Comparison of ENCODE assay signal across 8 cellular contexts in genomic region chr2:235170536-235171510, GRCh38.
DNase-seq lines count a peak whose midpoint lies in the region; ATAC-seq and TF ChIP-seq lines count a peak whose summit lies in the region.

No MANE protein-coding gene starts in this region.

- H3K9me3 Mint-ChIP-seq in Calu3 (ENCODE audit: low read depth, unreplicated experiment), result peaks cover 4% of the 10 kb centered on the region
- H3K9me3 Mint-ChIP-seq in effector memory CD8-positive, alpha-beta T cell, result no peaks in the 10 kb centered on the region

- peak overlapping the region; percentile 84 for H3K9ac ChIP-seq in mesenchymal stem cell (ENCODE audit: low read length)

- ATAC-seq in effector memory CD8-positive, alpha-beta T cell (replicated peaks), result no peak

- peak overlapping the region; percentile 11 for H4K91ac ChIP-seq in mesenchymal stem cell (ENCODE audit: low read length)

- no TSS peak for BruUV-seq in Calu3 (replicated peaks; lab: Mats Ljungman, UMichigan)

- H3K36me3 Mint-ChIP-seq in Calu3 (ENCODE audit: insufficient read depth, unreplicated experiment), result no peaks in the 10 kb centered on the region
- H3K36me3 Mint-ChIP-seq in effector memory CD8-positive, alpha-beta T cell (ENCODE audit: insufficient read depth), result peaks cover 3% of the 10 kb centered on the region

- no peaks in the 10 kb centered on the region for H3K9me3 ChIP-seq in mesenchymal stem cell (ENCODE audit: control insufficient read depth, low read length)

- 46% methylated on average over 8 of the region's 8 CpGs for WGBS in mesenchymal stem cell

- H3K79me1 ChIP-seq in mesenchymal stem cell (replicated peaks; ENCODE audit: low read length, poor library complexity, severe bottlenecking), result no peaks in the 10 kb centered on the region

- no peak overlapping the region for H3K4me3 Mint-ChIP-seq in Calu3 (ENCODE audit: low read depth, unreplicated experiment)
- H3K4me3 Mint-ChIP-seq in effector memory CD8-positive, alpha-beta T cell, result no peak overlapping the region

- no peaks in the 10 kb centered on the region for H3K36me3 ChIP-seq in mesenchymal stem cell (ENCODE audit: control insufficient read depth in 1 of 2, insufficient read depth in 2 of 2, low read depth in 1 of 2, low read length in 2 of 2)

- H3K4me1 Mint-ChIP-seq in Calu3 (ENCODE audit: low read depth, unreplicated experiment), result peaks cover 13% of the 10 kb centered on the region
- no peaks in the 10 kb centered on the region for H3K4me1 Mint-ChIP-seq in effector memory CD8-positive, alpha-beta T cell (ENCODE audit: low read depth in 2 of 2)

- H2BK120ac ChIP-seq in mesenchymal stem cell (ENCODE audit: low read depth, low read length), result no peak overlapping the region

- H3K18ac ChIP-seq in mesenchymal stem cell (ENCODE audit: low read depth in 1 of 2, low read length in 2 of 2), result peak overlapping the region; percentile 19 to 54

- H3K4me1 ChIP-seq in mesenchymal stem cell (ENCODE audit: control insufficient read depth, insufficient read depth, low read depth, low read length), result peaks cover 16% of the 10 kb centered on the region

- peak overlapping the region in 1 of 2 experiments; percentile 57 for H3K4ac ChIP-seq in mesenchymal stem cell (ENCODE audit: low read depth in 1 of 2, low read length in 2 of 2)

- H4K8ac ChIP-seq in mesenchymal stem cell (ENCODE audit: low read length), result no peak overlapping the region

- H3K27me3 Mint-ChIP-seq in Calu3 (ENCODE audit: unreplicated experiment), result peaks cover 55% of the 10 kb centered on the region
- peaks cover 33 to 58% of the 10 kb centered on the region in 2 donors for H3K27me3 Mint-ChIP-seq in effector memory CD8-positive, alpha-beta T cell

- H2AFZ ChIP-seq in mesenchymal stem cell (ENCODE audit: low read depth, low read length), result peak overlapping the region; percentile 47

- H3K27me3 ChIP-seq in mesenchymal stem cell (ENCODE audit: control insufficient read depth in 1 of 2, insufficient read depth in 1 of 2, low read length in 2 of 2), result no peaks in the 10 kb centered on the region

- H2BK5ac ChIP-seq in mesenchymal stem cell (ENCODE audit: low read depth, low read length, poor library complexity, severe bottlenecking), result no peak overlapping the region

- H2BK12ac ChIP-seq in mesenchymal stem cell (ENCODE audit: low read length in 2 of 2), result peak overlapping the region; percentile 83 to 93

- H2BK15ac ChIP-seq in mesenchymal stem cell (ENCODE audit: low read depth, poor library complexity, severe bottlenecking), result no peak overlapping the region

- H3K27ac ChIP-seq in mesenchymal stem cell (ENCODE audit: low read length, poor library complexity, severe bottlenecking), result peak overlapping the region; percentile 65

- H3K4me3 ChIP-seq in mesenchymal stem cell (ENCODE audit: insufficient read depth in 1 of 2, low read depth in 1 of 2, low read length in 2 of 2), result peak overlapping the region in 1 of 2 experiments; percentile 50

- H2AK5ac ChIP-seq in mesenchymal stem cell (ENCODE audit: low read length, severe bottlenecking), result no peak overlapping the region

- no peak for TF ChIP-seq CTCF in Calu3 (IDR thresholded peaks at IDR 0.05; ENCODE audit: unreplicated experiment)

- CTCF ChIA-PET in Calu3 (lab: Charles Lee), result no interaction called here

- peak overlapping the region in 1 of 2 experiments; percentile 19 for H3K23ac ChIP-seq in mesenchymal stem cell (ENCODE audit: low read length in 2 of 2)

- peak overlapping the region; percentile 34 for H3K27ac Mint-ChIP-seq in Calu3 (ENCODE audit: unreplicated experiment)
- no peak overlapping the region for H3K27ac Mint-ChIP-seq in effector memory CD8-positive, alpha-beta T cell

- peak overlapping the region in 1 of 2 experiments; percentile 50 for H3K14ac ChIP-seq in mesenchymal stem cell (ENCODE audit: low read length in 2 of 2)

- intact Hi-C loops in Calu3 (cut with micrococcal nuclease; ENCODE audit: unreplicated experiment), result no loop called here

- peak; percentile 57 for DNase-seq in Calu3
- peak in 2 of 3 experiments; percentile 71 to 90 for DNase-seq in NCI-H1417 (lab: John Stamatoyannopoulos, UW)
- peak; percentile 55 for DNase-seq in astrocyte of the hippocampus (ENCODE audit: low read depth, low spot score)
- peak; percentile 82 for DNase-seq in mesenchymal stem cell
- DNase-seq in activated gamma-delta T cell treated with Interleukin-2 at 50 U/mL for 16 hours, result no peak
- no peak for DNase-seq in stimulated activated CD4-positive, alpha-beta T cell treated with anti-CD3 and anti-CD28 coated beads, Interleukin-4, amount 100 ng/mL, for 4 hours
- no peak for DNase-seq in effector memory CD8-positive, alpha-beta T cell
- no peak for DNase-seq in activated CD4-positive, alpha-beta T cell treated with anti-CD3 and anti-CD28 coated beads, Interleukin-2, amount 50 U/mL, for 4 hours

- H3K4me2 ChIP-seq in mesenchymal stem cell (ENCODE audit: low read length, poor library complexity, severe bottlenecking), result no peak overlapping the region

Comparison
In these comparisons a context has a peak if more than half of its experiments do, and no peak if none do; other contexts are left out.
1. DNase-seq: peak in Calu3 (single experiment), NCI-H1417 (2 of 3), astrocyte of the hippocampus (single experiment) and mesenchymal stem cell (single experiment); none in activated gamma-delta T cell treated with Interleukin-2 at 50 U/mL for 16 hours (single experiment), stimulated activated CD4-positive, alpha-beta T cell treated with anti-CD3 and anti-CD28 coated beads, Interleukin-4, amount 100 ng/mL, for 4 hours (0 of 2), effector memory CD8-positive, alpha-beta T cell (0 of 3) and activated CD4-positive, alpha-beta T cell treated with anti-CD3 and anti-CD28 coated beads, Interleukin-2, amount 50 U/mL, for 4 hours (0 of 2).